ENCODE assay signal across 14 cellular contexts in the genomic region with DNA sequence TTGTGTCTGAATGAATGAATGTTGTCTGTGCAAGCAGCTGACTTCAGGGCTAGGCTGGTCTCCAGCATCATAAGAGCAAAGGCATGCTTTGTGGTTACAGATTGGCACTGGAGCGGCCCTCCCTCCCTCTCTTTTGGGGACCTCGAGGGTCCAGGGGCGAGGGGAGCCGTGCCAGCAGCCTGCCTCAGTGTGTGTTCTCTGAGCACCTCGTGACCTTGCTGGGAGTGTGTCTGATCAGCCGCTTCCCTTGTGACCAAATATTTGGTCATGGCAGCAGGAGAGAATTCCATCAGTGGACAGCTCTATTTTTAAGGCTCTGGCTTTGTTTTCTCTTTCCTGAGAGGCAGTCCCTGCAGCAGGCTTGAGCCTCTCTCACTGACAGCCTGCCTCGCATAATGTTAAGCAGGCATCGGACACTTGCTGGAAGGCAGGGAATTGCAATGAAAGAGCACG.
DNase-seq lines count a peak whose midpoint lies in the region; ATAC-seq and TF ChIP-seq lines count a peak whose summit lies in the region.
"Had no signal": no experiment of that assay in that cellular context is flagged by ENCODE, and none has a peak within 500 bp of the region (broad histone marks: within the 10 kb centered on the region; RNA-seq: fewer than 3 reads in every experiment).

No MANE protein-coding gene starts in this region.

- peak overlapping the region; percentile 67 for H3K4me2 ChIP-seq in neural progenitor cell

- H3K4me1 ChIP-seq in cardiac muscle cell (ENCODE audit: low read depth) (peaks cover 29% of the 10 kb centered on the region), neural progenitor cell (peaks cover 22% of the 10 kb centered on the region)

- no peaks in the 10 kb centered on the region for H4K20me1 ChIP-seq in neural progenitor cell (ENCODE audit: low read depth)

- TF ChIP-seq CTCF in AG04449 (IDR thresholded peaks at IDR 0.05; ENCODE audit: insufficient read depth, low read length, missing control alignments) (no peak), cardiac muscle cell (IDR thresholded peaks at IDR 0.05; ENCODE audit: low read depth, low read length) (no peak), neural progenitor cell (IDR thresholded peaks at IDR 0.05) (no peak)

- POLR2A ChIA-PET in AG04449 (lab: Yijun Ruan, JAX) = no interaction called here

- H3K79me2 ChIP-seq in neural progenitor cell (ENCODE audit: low read depth) = no peaks in the 10 kb centered on the region

- H3K9me3 ChIP-seq in cardiac muscle cell (ENCODE audit: low read depth) (no peaks in the 10 kb centered on the region), neural progenitor cell (ENCODE audit: low read depth) (no peaks in the 10 kb centered on the region), T-helper 17 cell (ENCODE audit: control insufficient read depth, low read length, poor library complexity, severe bottlenecking) (no peaks in the 10 kb centered on the region)
- H3K9me3 ChIP-seq: gastrocnemius medialis had no signal

- H3K27ac ChIP-seq in cardiac muscle cell = peak overlapping the region; percentile 80
- H3K27ac ChIP-seq in neural progenitor cell = no peak overlapping the region
- H3K27ac ChIP-seq: brain microvascular endothelial cell, gastrocnemius medialis had no signal

- no peaks in the 10 kb centered on the region for H3K27me3 ChIP-seq in cardiac muscle cell
- H3K27me3 ChIP-seq in neural progenitor cell = no peaks in the 10 kb centered on the region
- H3K27me3 ChIP-seq: brain microvascular endothelial cell, gastrocnemius medialis had no signal

- peak overlapping the region; percentile 29 for H3K4me3 Mint-ChIP-seq in neural progenitor cell
- H3K4me3 Mint-ChIP-seq in T-helper 17 cell = no peak overlapping the region
- H3K4me3 Mint-ChIP-seq in immature natural killer cell = no peak overlapping the region
- H3K4me3 Mint-ChIP-seq: activated T-helper 1 cell treated with anti-CD3 and anti-CD28 coated beads, Interleukin-12 subunit alpha, Interleukin-12 subunit beta, Interleukin-2, Interleukin-4 antibody, amounts not matched to agents 30 ng/mL and 10 ng/mL and 1 ng/mL, durations not matched to agents 14 hours and 24 hours and 36 hours had no signal

- H3K27me3 Mint-ChIP-seq in neural progenitor cell (ENCODE audit: insufficient read depth, low read depth) (peaks cover 15% of the 10 kb centered on the region), T-helper 17 cell (peaks cover 45% of the 10 kb centered on the region), immature natural killer cell (ENCODE audit: low read depth in 3 of 3) (peaks cover 2 to 11% (median 2%) of the 10 kb centered on the region in 3 donors)

- H3K4me3 ChIP-seq in AG04449 (ENCODE audit: low read depth, low read length) = no peak overlapping the region
- H3K4me3 ChIP-seq in cardiac muscle cell = no peak overlapping the region
- H3K4me3 ChIP-seq in neural progenitor cell = no peak overlapping the region
- H3K4me3 ChIP-seq: gastrocnemius medialis had no signal

- H3K4me1 Mint-ChIP-seq in neural progenitor cell (peaks cover 67% of the 10 kb centered on the region), T-helper 17 cell (no peaks in the 10 kb centered on the region), immature natural killer cell (no peaks in the 10 kb centered on the region)

- peaks cover 13% of the 10 kb centered on the region for H3F3A ChIP-seq in neural progenitor cell (ENCODE audit: low read depth)

- H3K27ac Mint-ChIP-seq in neural progenitor cell (peak overlapping the region; percentile 52), T-helper 17 cell (no peak overlapping the region), immature natural killer cell (no peak overlapping the region)
- H3K27ac Mint-ChIP-seq: activated T-helper 1 cell treated with anti-CD3 and anti-CD28 coated beads, Interleukin-12 subunit alpha, Interleukin-12 subunit beta, Interleukin-2, Interleukin-4 antibody, amounts not matched to agents 30 ng/mL and 10 ng/mL and 1 ng/mL, durations not matched to agents 14 hours and 24 hours and 36 hours had no signal

- in situ Hi-C loops in SK-MEL-5 (cut with HindIII; ENCODE audit: low pct_unique_long_range_greater_than_20kb, low sequenced_read_pairs) = no loop called here

- peak; percentile 31 for DNase-seq in AG04449 (ENCODE audit: low read depth, low spot score)
- peak; percentile 70 for DNase-seq in SK-MEL-5 (ENCODE audit: low read depth, low spot score)
- DNase-seq in cardiac muscle cell (ENCODE audit: low read depth in 1 of 2, low spot score in 1 of 2) = peak; percentile 40 to 74
- DNase-seq in neural progenitor cell (ENCODE audit: low spot score) = peak; percentile 41
- no peak for DNase-seq in HUDEP-2 (lab: John Stamatoyannopoulos, UW; ENCODE audit: unreplicated experiment in 76 of 76)
- no peak for DNase-seq in cerebellar nuclear complex (lab: John Stamatoyannopoulos, UW)
- DNase-seq in T-helper 17 cell = no peak
- DNase-seq in immature natural killer cell = no peak
- DNase-seq: brain microvascular endothelial cell, NCI-H1105, NCI-H526 treated with DMSO at 0.1 percent for 48 hours, SHP77 had no signal

- H3K9me3 Mint-ChIP-seq in neural progenitor cell = no peaks in the 10 kb centered on the region
- H3K9me3 Mint-ChIP-seq in immature natural killer cell = no peaks in the 10 kb centered on the region
- H3K9me3 Mint-ChIP-seq: activated T-helper 1 cell treated with anti-CD3 and anti-CD28 coated beads, Interleukin-12 subunit alpha, Interleukin-12 subunit beta, Interleukin-2, Interleukin-4 antibody, amounts not matched to agents 30 ng/mL and 10 ng/mL and 1 ng/mL, durations not matched to agents 14 hours and 24 hours and 36 hours had no signal

- no peaks in the 10 kb centered on the region for H3K36me3 ChIP-seq in cardiac muscle cell
- H3K36me3 ChIP-seq in neural progenitor cell = no peaks in the 10 kb centered on the region
- H3K36me3 ChIP-seq: brain microvascular endothelial cell, gastrocnemius medialis had no signal

- no peaks in the 10 kb centered on the region for H3K36me3 Mint-ChIP-seq in neural progenitor cell
- no peaks in the 10 kb centered on the region for H3K36me3 Mint-ChIP-seq in T-helper 17 cell (ENCODE audit: low read depth)
- no peaks in the 10 kb centered on the region for H3K36me3 Mint-ChIP-seq in immature natural killer cell

- H2AFZ ChIP-seq in neural progenitor cell (replicated peaks) = peak overlapping the region; percentile 31

- H3K9ac ChIP-seq in neural progenitor cell = no peak overlapping the region

- ATAC-seq in T-helper 17 cell = no peak

- CTCF ChIA-PET in AG04449 (lab: Yijun Ruan, JAX) = interaction anchor here (0.8 to 9.6 kb wide), 5 partner anchors 8 to 238 kb away, joined by 3 to 140 read pairs (median 5); no protein-coding TSS in a partner anchor

Comparison
In these comparisons a context has a peak if more than half of its experiments do, and no peak if none do; other contexts are left out.
1. DNase-seq: peak in AG04449 (single experiment), SK-MEL-5 (single experiment), cardiac muscle cell (2 of 2) and neural progenitor cell (single experiment); none in HUDEP-2 (0 of 76), cerebellar nuclear complex (0 of 2), T-helper 17 cell (0 of 3) and immature natural killer cell (0 of 3).